8 cellular contexts compared by ENCODE assay signal in genomic region chr6:53728570-53729194, GRCh38.
DNase-seq lines count a peak whose midpoint lies in the region; ATAC-seq and TF ChIP-seq lines count a peak whose summit lies in the region.

No MANE protein-coding gene starts in this region.

- peaks cover 0 to 8% (median 0%) of the 10 kb centered on the region in 4 donors for H3K4me1 ChIP-seq in Peyer's patch

- no peak overlapping the region for H3K4me3 ChIP-seq in Peyer's patch

- peak; percentile 67 for ATAC-seq in HG03520 (IDR thresholded peaks at IDR 0.05; ENCODE audit: unreplicated experiment)
- ATAC-seq in GM19452 (IDR thresholded peaks at IDR 0.05; ENCODE audit: unreplicated experiment): no peak

- DNase-seq in A172 (ENCODE audit: low spot score): peak; percentile 50
- DNase-seq in Peyer's patch: peak in 2 of 3 donors; percentile 37 to 81
- peak; percentile 21 for DNase-seq in activated T-helper 9 cell treated with anti-CD3 and anti-CD28 coated beads, Interleukin-2, amount 50 U/mL, for 16 hours (ENCODE audit: low read depth)
- DNase-seq in germinal center (ENCODE audit: low spot score): peak; percentile 51
- peak in 9 of 10 donors; percentile 37 to 93 (median 67) for DNase-seq in posterior cingulate gyrus

- no peak overlapping the region for H3K27ac ChIP-seq in Peyer's patch

- TF ChIP-seq POLR2A in Peyer's patch (IDR thresholded peaks at IDR 0.05): no peak

- no peaks in the 10 kb centered on the region for H3K27me3 ChIP-seq in Peyer's patch

- no peaks in the 10 kb centered on the region for H3K9me3 ChIP-seq in Peyer's patch

- H3K36me3 ChIP-seq in Peyer's patch: no peaks in the 10 kb centered on the region

- intact Hi-C loops in posterior cingulate gyrus (cut with DNase I): loop anchor here (5.0 kb wide), 4 partner anchors 76 to 556 kb away; no protein-coding TSS in a partner anchor

- TF ChIP-seq CTCF in GM12873 (IDR thresholded peaks at IDR 0.05; ENCODE audit: insufficient read depth, low read depth, low read length, missing control alignments): peak; percentile 93
- peak; percentile 75 to 90 (median 80) for TF ChIP-seq CTCF in Peyer's patch (IDR thresholded peaks at IDR 0.05)
